Comparison of ENCODE assay signal across 16 cellular contexts in genomic region chr1:1758059-1758621, GRCh38. TPM values are rescaled to one million over a fixed set of nuclear protein-coding genes. Genes with fewer than 3 reads are reported as not detected.
DNase-seq lines count a peak whose midpoint lies in the region; TF ChIP-seq lines count a peak whose summit lies in the region.
"Had no signal": no experiment of that assay in that cellular context is flagged by ENCODE, and none has a peak within 500 bp of the region (broad histone marks: within the 10 kb centered on the region; RNA-seq: fewer than 3 reads in every experiment).

No MANE protein-coding gene starts in this region.

- peak overlapping the region; percentile 23 for H3K27ac Mint-ChIP-seq in activated T-cell treated with anti-CD3 and anti-CD28 coated beads, Interleukin-2, amount 50 U/mL, for 24 hours
- H3K27ac Mint-ChIP-seq: activated CD4-positive, alpha-beta memory T cell treated with anti-CD3 and anti-CD28 coated beads for 36 hours had no signal

- H3K4me1 ChIP-seq in endocrine pancreas (ENCODE audit: control insufficient read depth, insufficient read depth, low read length) (no peaks in the 10 kb centered on the region), mucosa of stomach (ENCODE audit: control insufficient read depth, insufficient read depth, low read length) (peaks cover 29% of the 10 kb centered on the region), suprapubic skin (peaks cover 13% of the 10 kb centered on the region)

- peak overlapping the region; percentile 49 for H3K9ac ChIP-seq in endocrine pancreas (ENCODE audit: control insufficient read depth, insufficient read depth, low read length)
- peak overlapping the region; percentile 60 for H3K9ac ChIP-seq in mucosa of stomach (ENCODE audit: low read length)
- H3K9ac ChIP-seq: GM23248 had no signal

- H3K4me3 ChIP-seq in endocrine pancreas (ENCODE audit: control insufficient read depth, insufficient read depth, low read length) (no peak overlapping the region), mucosa of stomach (ENCODE audit: low read length) (peak overlapping the region; percentile 5), suprapubic skin (no peak overlapping the region)
- H3K4me3 ChIP-seq: GM23248, skin epidermis, tibial artery had no signal

- POLR2A ChIA-PET in GM10248 (lab: Yijun Ruan, JAX) = no interaction called here

- TF ChIP-seq CTCF in suprapubic skin (IDR thresholded peaks at IDR 0.05) (no peak), GM10248 (IDR thresholded peaks at IDR 0.05; ENCODE audit: control extremely low read depth, extremely low read depth, low read depth, missing control alignments) (no peak)

- peak overlapping the region; percentile 4 for H3K27ac ChIP-seq in suprapubic skin
- H3K27ac ChIP-seq: GM23248, tibial artery had no signal

- DNase-seq in activated T-cell treated with anti-CD3 and anti-CD28 coated beads, Interleukin-2, amount 50 U/mL, for 24 hours = no peak
- no peak for DNase-seq in activated T-cell treated with anti-CD3 and anti-CD28 coated beads, Interleukin-2, amount 50 U/mL, for 1 hour
- DNase-seq in suprapubic skin (ENCODE audit: low spot score in 2 of 2) (no peak), NCI-H1105 treated with DMSO at 0.1 percent for 48 hours (lab: John Stamatoyannopoulos, UW) (no peak), GM10248 (ENCODE audit: extremely low spot score) (no peak), NCI-H82 treated with DMSO at 0.1 percent for 48 hours (lab: John Stamatoyannopoulos, UW; ENCODE audit: unreplicated experiment) (no peak)
- DNase-seq: 8988T; activated CD4-positive, alpha-beta memory T cell treated with anti-CD3 and anti-CD28 coated beads for 36 hours; central memory CD4-positive, alpha-beta T cell; GM23248; NCI-H2171; T-helper 2 cell; tibial artery had no signal

- no peaks in the 10 kb centered on the region for H3K9me3 ChIP-seq in endocrine pancreas (ENCODE audit: control insufficient read depth, low read length)
- no peaks in the 10 kb centered on the region for H3K9me3 ChIP-seq in mucosa of stomach (ENCODE audit: control insufficient read depth, low read length)
- no peaks in the 10 kb centered on the region for H3K9me3 ChIP-seq in suprapubic skin
- H3K9me3 ChIP-seq: tibial artery had no signal

- TF ChIP-seq EP300 in suprapubic skin (IDR thresholded peaks at IDR 0.05) = no peak

- CTCF ChIA-PET in GM10248 (lab: Yijun Ruan, JAX) = interaction anchor here (1.0 kb wide), 1 partner anchor 148 kb away, joined by 4 read pairs; no protein-coding TSS in a partner anchor

- H3K9me3 Mint-ChIP-seq in activated T-cell treated with anti-CD3 and anti-CD28 coated beads, Interleukin-2, amount 50 U/mL, for 24 hours = no peaks in the 10 kb centered on the region
- H3K9me3 Mint-ChIP-seq: activated CD4-positive, alpha-beta memory T cell treated with anti-CD3 and anti-CD28 coated beads for 36 hours had no signal

- H3K4me3 Mint-ChIP-seq in activated T-cell treated with anti-CD3 and anti-CD28 coated beads, Interleukin-2, amount 50 U/mL, for 24 hours = no peak overlapping the region
- H3K4me3 Mint-ChIP-seq: activated CD4-positive, alpha-beta memory T cell treated with anti-CD3 and anti-CD28 coated beads for 36 hours had no signal

- no peaks in the 10 kb centered on the region for H3K27me3 Mint-ChIP-seq in activated T-cell treated with anti-CD3 and anti-CD28 coated beads, Interleukin-2, amount 50 U/mL, for 24 hours
- H3K27me3 Mint-ChIP-seq: activated CD4-positive, alpha-beta memory T cell treated with anti-CD3 and anti-CD28 coated beads for 36 hours had no signal

- H3K36me3 ChIP-seq in endocrine pancreas (ENCODE audit: control insufficient read depth, insufficient read depth, low read length) (peaks cover 9% of the 10 kb centered on the region), mucosa of stomach (ENCODE audit: control insufficient read depth, insufficient read depth, low read length) (peaks cover 32% of the 10 kb centered on the region), suprapubic skin (peaks cover 83% of the 10 kb centered on the region)

- WGBS in suprapubic skin = 88% methylated on average over 16 of the region's 27 CpGs

- peaks cover 92% of the 10 kb centered on the region for H3K36me3 Mint-ChIP-seq in activated T-cell treated with anti-CD3 and anti-CD28 coated beads, Interleukin-2, amount 50 U/mL, for 24 hours (ENCODE audit: low read depth)

- H3K27me3 ChIP-seq in endocrine pancreas (ENCODE audit: control insufficient read depth, insufficient read depth, low read length) = no peaks in the 10 kb centered on the region
- no peaks in the 10 kb centered on the region for H3K27me3 ChIP-seq in mucosa of stomach (ENCODE audit: control insufficient read depth, insufficient read depth, low read length)
- no peaks in the 10 kb centered on the region for H3K27me3 ChIP-seq in suprapubic skin
- H3K27me3 ChIP-seq: tibial artery had no signal

- no peak for TF ChIP-seq POLR2A in suprapubic skin (IDR thresholded peaks at IDR 0.05)

- no peaks in the 10 kb centered on the region for H3K4me1 Mint-ChIP-seq in activated T-cell treated with anti-CD3 and anti-CD28 coated beads, Interleukin-2, amount 50 U/mL, for 24 hours (ENCODE audit: low read depth)

RNA-seq across cellular contexts. Expression of gene NADK, which starts 20.1 kb away (rescaled TPM):
- 10 to 100 TPM; 55.5 to 78.3 (median 64.1) TPM for total RNA-seq in suprapubic skin

RNA-seq across cellular contexts. Expression of gene CDK11A, which starts 34.0 kb away (rescaled TPM):
- total RNA-seq in suprapubic skin = 100 to 1,000 TPM in 1 of 4 donors, 10 to 100 TPM in 3; 23.6 to 136 (median 53.4) TPM
